ENCODE assay signal across 2 cellular contexts in the genomic region with DNA sequence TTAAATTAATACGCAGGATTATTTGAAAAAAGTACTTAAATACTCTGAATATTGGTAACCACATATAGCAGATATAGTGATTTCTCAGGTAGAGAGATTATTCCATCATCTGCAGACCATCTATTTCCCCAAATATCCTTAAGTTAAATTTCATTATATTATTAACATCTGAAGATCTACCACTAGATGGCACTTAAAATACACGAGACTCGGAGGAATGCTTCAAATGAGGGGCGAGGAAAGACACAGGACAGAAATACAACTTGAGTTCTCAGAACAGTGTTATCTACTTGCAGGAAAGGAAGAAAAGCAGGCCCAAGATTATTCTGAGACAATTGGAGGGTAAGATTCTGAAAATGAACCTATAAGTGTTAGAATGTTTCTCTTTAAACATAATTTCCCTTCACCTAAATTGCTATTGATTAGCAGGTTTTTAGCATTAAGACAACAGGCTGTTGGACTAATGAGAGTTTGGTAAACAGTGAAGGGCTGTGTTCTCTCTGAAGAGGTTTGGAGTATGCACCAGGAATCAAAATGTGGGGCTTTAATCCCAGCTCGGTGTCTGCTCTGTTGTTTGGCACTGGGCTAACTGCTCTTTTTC.
TF ChIP-seq lines count a peak whose summit lies in the region.

No MANE protein-coding gene starts in this region.

TF ChIP-seq in GM23338, 12 proteins besides CTCF, POLR2A, EP300 and RAD21 (continued from another document):
- TF ChIP-seq, protein P1, sequence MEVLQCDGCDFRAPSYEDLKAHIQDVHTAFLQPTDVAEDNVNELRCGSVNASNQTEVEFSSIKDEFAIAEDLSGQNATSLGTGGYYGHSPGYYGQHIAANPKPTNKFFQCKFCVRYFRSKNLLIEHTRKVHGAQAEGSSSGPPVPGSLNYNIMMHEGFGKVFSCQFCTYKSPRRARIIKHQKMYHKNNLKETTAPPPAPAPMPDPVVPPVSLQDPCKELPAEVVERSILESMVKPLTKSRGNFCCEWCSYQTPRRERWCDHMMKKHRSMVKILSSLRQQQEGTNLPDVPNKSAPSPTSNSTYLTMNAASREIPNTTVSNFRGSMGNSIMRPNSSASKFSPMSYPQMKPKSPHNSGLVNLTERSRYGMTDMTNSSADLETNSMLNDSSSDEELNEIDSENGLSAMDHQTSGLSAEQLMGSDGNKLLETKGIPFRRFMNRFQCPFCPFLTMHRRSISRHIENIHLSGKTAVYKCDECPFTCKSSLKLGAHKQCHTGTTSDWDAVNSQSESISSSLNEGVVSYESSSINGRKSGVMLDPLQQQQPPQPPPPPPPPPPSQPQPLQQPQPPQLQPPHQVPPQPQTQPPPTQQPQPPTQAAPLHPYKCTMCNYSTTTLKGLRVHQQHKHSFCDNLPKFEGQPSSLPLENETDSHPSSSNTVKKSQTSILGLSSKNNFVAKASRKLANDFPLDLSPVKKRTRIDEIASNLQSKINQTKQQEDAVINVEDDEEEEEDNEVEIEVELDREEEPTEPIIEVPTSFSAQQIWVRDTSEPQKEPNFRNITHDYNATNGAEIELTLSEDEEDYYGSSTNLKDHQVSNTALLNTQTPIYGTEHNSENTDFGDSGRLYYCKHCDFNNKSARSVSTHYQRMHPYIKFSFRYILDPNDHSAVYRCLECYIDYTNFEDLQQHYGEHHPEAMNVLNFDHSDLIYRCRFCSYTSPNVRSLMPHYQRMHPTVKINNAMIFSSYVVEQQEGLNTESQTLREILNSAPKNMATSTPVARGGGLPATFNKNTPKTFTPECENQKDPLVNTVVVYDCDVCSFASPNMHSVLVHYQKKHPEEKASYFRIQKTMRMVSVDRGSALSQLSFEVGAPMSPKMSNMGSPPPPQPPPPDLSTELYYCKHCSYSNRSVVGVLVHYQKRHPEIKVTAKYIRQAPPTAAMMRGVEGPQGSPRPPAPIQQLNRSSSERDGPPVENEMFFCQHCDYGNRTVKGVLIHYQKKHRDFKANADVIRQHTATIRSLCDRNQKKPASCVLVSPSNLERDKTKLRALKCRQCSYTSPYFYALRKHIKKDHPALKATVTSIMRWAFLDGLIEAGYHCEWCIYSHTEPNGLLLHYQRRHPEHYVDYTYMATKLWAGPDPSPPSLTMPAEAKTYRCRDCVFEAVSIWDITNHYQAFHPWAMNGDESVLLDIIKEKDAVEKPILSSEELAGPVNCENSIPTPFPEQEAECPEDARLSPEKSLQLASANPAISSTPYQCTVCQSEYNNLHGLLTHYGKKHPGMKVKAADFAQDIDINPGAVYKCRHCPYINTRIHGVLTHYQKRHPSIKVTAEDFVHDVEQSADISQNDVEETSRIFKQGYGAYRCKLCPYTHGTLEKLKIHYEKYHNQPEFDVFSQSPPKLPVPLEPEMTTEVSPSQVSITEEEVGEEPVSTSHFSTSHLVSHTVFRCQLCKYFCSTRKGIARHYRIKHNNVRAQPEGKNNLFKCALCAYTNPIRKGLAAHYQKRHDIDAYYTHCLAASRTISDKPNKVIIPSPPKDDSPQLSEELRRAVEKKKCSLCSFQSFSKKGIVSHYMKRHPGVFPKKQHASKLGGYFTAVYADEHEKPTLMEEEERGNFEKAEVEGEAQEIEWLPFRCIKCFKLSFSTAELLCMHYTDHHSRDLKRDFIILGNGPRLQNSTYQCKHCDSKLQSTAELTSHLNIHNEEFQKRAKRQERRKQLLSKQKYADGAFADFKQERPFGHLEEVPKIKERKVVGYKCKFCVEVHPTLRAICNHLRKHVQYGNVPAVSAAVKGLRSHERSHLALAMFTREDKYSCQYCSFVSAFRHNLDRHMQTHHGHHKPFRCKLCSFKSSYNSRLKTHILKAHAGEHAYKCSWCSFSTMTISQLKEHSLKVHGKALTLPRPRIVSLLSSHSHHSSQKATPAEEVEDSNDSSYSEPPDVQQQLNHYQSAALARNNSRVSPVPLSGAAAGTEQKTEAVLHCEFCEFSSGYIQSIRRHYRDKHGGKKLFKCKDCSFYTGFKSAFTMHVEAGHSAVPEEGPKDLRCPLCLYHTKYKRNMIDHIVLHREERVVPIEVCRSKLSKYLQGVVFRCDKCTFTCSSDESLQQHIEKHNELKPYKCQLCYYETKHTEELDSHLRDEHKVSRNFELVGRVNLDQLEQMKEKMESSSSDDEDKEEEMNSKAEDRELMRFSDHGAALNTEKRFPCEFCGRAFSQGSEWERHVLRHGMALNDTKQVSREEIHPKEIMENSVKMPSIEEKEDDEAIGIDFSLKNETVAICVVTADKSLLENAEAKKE (CRISPR knock-in tag; IDR thresholded peaks at IDR 0.05): no peak
- TF ChIP-seq, protein P2, sequence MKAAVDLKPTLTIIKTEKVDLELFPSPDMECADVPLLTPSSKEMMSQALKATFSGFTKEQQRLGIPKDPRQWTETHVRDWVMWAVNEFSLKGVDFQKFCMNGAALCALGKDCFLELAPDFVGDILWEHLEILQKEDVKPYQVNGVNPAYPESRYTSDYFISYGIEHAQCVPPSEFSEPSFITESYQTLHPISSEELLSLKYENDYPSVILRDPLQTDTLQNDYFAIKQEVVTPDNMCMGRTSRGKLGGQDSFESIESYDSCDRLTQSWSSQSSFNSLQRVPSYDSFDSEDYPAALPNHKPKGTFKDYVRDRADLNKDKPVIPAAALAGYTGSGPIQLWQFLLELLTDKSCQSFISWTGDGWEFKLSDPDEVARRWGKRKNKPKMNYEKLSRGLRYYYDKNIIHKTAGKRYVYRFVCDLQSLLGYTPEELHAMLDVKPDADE (IDR thresholded peaks at IDR 0.05): no peak
- TF ChIP-seq, protein P3, sequence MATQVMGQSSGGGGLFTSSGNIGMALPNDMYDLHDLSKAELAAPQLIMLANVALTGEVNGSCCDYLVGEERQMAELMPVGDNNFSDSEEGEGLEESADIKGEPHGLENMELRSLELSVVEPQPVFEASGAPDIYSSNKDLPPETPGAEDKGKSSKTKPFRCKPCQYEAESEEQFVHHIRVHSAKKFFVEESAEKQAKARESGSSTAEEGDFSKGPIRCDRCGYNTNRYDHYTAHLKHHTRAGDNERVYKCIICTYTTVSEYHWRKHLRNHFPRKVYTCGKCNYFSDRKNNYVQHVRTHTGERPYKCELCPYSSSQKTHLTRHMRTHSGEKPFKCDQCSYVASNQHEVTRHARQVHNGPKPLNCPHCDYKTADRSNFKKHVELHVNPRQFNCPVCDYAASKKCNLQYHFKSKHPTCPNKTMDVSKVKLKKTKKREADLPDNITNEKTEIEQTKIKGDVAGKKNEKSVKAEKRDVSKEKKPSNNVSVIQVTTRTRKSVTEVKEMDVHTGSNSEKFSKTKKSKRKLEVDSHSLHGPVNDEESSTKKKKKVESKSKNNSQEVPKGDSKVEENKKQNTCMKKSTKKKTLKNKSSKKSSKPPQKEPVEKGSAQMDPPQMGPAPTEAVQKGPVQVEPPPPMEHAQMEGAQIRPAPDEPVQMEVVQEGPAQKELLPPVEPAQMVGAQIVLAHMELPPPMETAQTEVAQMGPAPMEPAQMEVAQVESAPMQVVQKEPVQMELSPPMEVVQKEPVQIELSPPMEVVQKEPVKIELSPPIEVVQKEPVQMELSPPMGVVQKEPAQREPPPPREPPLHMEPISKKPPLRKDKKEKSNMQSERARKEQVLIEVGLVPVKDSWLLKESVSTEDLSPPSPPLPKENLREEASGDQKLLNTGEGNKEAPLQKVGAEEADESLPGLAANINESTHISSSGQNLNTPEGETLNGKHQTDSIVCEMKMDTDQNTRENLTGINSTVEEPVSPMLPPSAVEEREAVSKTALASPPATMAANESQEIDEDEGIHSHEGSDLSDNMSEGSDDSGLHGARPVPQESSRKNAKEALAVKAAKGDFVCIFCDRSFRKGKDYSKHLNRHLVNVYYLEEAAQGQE (IDR thresholded peaks at IDR 0.05; ENCODE audit: unreplicated experiment): no peak
- no peak for TF ChIP-seq NANOG (IDR thresholded peaks at IDR 0.05; ENCODE audit: borderline replicate concordance)
- no peak for TF ChIP-seq POLR2AphosphoS5 (IDR thresholded peaks at IDR 0.05; ENCODE audit: low read depth)
- no peak for TF ChIP-seq EZH2phosphoT487 (IDR thresholded peaks at IDR 0.05; ENCODE audit: unreplicated experiment)
- no peak for TF ChIP-seq CREB1 (CRISPR knock-in tag; IDR thresholded peaks at IDR 0.05; ENCODE audit: low read depth)
- TF ChIP-seq ZNF114 (CRISPR knock-in tag; IDR thresholded peaks at IDR 0.05): no peak
- no peak for TF ChIP-seq ZNF331 (CRISPR knock-in tag; IDR thresholded peaks at IDR 0.05; ENCODE audit: low read depth)

TF ChIP-seq in liver, 16 proteins besides CTCF, POLR2A, EP300 and RAD21 (continued from another document):
- TF ChIP-seq, protein P4, sequence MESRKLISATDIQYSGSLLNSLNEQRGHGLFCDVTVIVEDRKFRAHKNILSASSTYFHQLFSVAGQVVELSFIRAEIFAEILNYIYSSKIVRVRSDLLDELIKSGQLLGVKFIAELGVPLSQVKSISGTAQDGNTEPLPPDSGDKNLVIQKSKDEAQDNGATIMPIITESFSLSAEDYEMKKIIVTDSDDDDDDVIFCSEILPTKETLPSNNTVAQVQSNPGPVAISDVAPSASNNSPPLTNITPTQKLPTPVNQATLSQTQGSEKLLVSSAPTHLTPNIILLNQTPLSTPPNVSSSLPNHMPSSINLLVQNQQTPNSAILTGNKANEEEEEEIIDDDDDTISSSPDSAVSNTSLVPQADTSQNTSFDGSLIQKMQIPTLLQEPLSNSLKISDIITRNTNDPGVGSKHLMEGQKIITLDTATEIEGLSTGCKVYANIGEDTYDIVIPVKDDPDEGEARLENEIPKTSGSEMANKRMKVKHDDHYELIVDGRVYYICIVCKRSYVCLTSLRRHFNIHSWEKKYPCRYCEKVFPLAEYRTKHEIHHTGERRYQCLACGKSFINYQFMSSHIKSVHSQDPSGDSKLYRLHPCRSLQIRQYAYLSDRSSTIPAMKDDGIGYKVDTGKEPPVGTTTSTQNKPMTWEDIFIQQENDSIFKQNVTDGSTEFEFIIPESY (IDR thresholded peaks at IDR 0.05): no peak
